ENCODE assay signal across 11 cellular contexts in genomic region chr9:114591206-114591853, GRCh38. TPM values are rescaled to one million over a fixed set of nuclear protein-coding genes. Genes with fewer than 3 reads are reported as not detected.
DNase-seq lines count a peak whose midpoint lies in the region; TF ChIP-seq lines count a peak whose summit lies in the region.
"Had no signal": no experiment of that assay in that cellular context is flagged by ENCODE, and none has a peak within 500 bp of the region (broad histone marks: within the 10 kb centered on the region; RNA-seq: fewer than 3 reads in every experiment).

No MANE protein-coding gene starts in this region.

- H3K4me1 Mint-ChIP-seq in progenitor cell of endocrine pancreas (ENCODE audit: low read depth) = peaks cover 30% of the 10 kb centered on the region

- H3K4ac ChIP-seq in mesendoderm (ENCODE audit: low read depth, low read length) = no peak overlapping the region

- no peak overlapping the region for H3K23ac ChIP-seq in mesendoderm (ENCODE audit: low read length)

- H3K9me3 ChIP-seq in GM23248 (ENCODE audit: low read depth) (no peaks in the 10 kb centered on the region), esophagus squamous epithelium (no peaks in the 10 kb centered on the region)
- H3K9me3 ChIP-seq: thyroid gland had no signal

- H3K4me1 ChIP-seq in GM23248 (ENCODE audit: insufficient read depth) (peaks cover 26% of the 10 kb centered on the region), esophagus squamous epithelium (peaks cover 40 to 58% (median 43%) of the 10 kb centered on the region in 3 donors), mesendoderm (ENCODE audit: control insufficient read depth, low read depth, low read length) (peaks cover 6% of the 10 kb centered on the region)

- H3K27me3 ChIP-seq in GM23248 (replicated peaks; ENCODE audit: insufficient read depth) (no peaks in the 10 kb centered on the region), esophagus squamous epithelium (no peaks in the 10 kb centered on the region), mesendoderm (ENCODE audit: insufficient read depth, low read length, poor library complexity) (no peaks in the 10 kb centered on the region)
- H3K27me3 ChIP-seq: thyroid gland had no signal

- H3K9me3 Mint-ChIP-seq in progenitor cell of endocrine pancreas (ENCODE audit: low read depth) = no peaks in the 10 kb centered on the region

- no peak overlapping the region for H3K18ac ChIP-seq in mesendoderm (ENCODE audit: low read length)

- H3K79me2 ChIP-seq in GM23248 (ENCODE audit: insufficient read depth) = peaks cover 88% of the 10 kb centered on the region
- H3K79me2 ChIP-seq in mesendoderm (ENCODE audit: control insufficient read depth, insufficient read depth, low read length) = peaks cover 57% of the 10 kb centered on the region

- H3K27me3 Mint-ChIP-seq in progenitor cell of endocrine pancreas = no peaks in the 10 kb centered on the region

- H3K4me2 ChIP-seq in GM23248 (ENCODE audit: unreplicated experiment) = peak overlapping the region; percentile 38
- H3K4me2 ChIP-seq in mesendoderm (ENCODE audit: low read length) = no peak overlapping the region

- no peak overlapping the region for H3K4me3 Mint-ChIP-seq in progenitor cell of endocrine pancreas (ENCODE audit: low read depth)

- H3K9me2 ChIP-seq in GM23248 (ENCODE audit: insufficient read depth) = no peaks in the 10 kb centered on the region

- H4K8ac ChIP-seq in mesendoderm (ENCODE audit: low read depth, low read length) = no peak overlapping the region

- POLR2A ChIA-PET in RWPE1 (lab: Yijun Ruan, JAX; ENCODE audit: low non-redundant PET) = no interaction called here

- H3K56ac ChIP-seq in mesendoderm (ENCODE audit: low read length) = no peak overlapping the region

- no peak overlapping the region for H2BK120ac ChIP-seq in mesendoderm (ENCODE audit: low read depth, low read length)

- DNase-seq in GM23248 = peak; percentile 51
- no peak for DNase-seq in RWPE1 (ENCODE audit: low spot score)
- no peak for DNase-seq in esophagus squamous epithelium (lab: John Stamatoyannopoulos, UW)
- DNase-seq in progenitor cell of endocrine pancreas (ENCODE audit: low spot score, unreplicated experiment) = no peak
- DNase-seq in DMS153 (lab: John Stamatoyannopoulos, UW) = no peak
- no peak for DNase-seq in mesendoderm
- DNase-seq in activated CD8-positive, alpha-beta memory T cell treated with anti-CD3 and anti-CD28 coated beads, Interleukin-2, amount 50 U/mL, for 48 hours = no peak
- DNase-seq in T1000 (lab: John Stamatoyannopoulos, UW) = no peak
- DNase-seq: amygdala, NCI-H69, thyroid gland had no signal

- H3K4me3 ChIP-seq in GM23248 = 0 out of 2 replicates have a peak overlapping the region, but pooled peaks have one; percentile 17
- peak overlapping the region in 1 of 4 donors; percentile 36 for H3K4me3 ChIP-seq in esophagus squamous epithelium
- H3K4me3 ChIP-seq in mesendoderm (ENCODE audit: low read length) = no peak overlapping the region
- H3K4me3 ChIP-seq: thyroid gland had no signal

- H2BK15ac ChIP-seq in mesendoderm (replicated peaks; ENCODE audit: low read depth) = no peak overlapping the region

- peaks cover 11% of the 10 kb centered on the region for H3F3A ChIP-seq in GM23248 (ENCODE audit: insufficient read depth)

- WGBS in GM23248 (ENCODE audit: low coverage in 1 of 2, low lambda C conversion rate in 2 of 2, missing lambda C conversion rate in 2 of 2), 2 experiments = 80 to 85% methylated on average over 6 of the region's 6 CpGs
- WGBS in esophagus squamous epithelium, 2 donors = 42 to 55% methylated on average over 6 of the region's 6 CpGs
- WGBS in mesendoderm (ENCODE audit: extremely low coverage, insufficient coverage, low lambda C conversion rate) = no CpG with 5 or more reads among the region's 6 CpGs

- H2AFZ ChIP-seq in GM23248 = no peak overlapping the region

- CTCF ChIA-PET in RWPE1 (lab: Yijun Ruan, JAX) = interaction anchor here (0.6 to 1.8 kb wide), 6 partner anchors 54 to 824 kb away, joined by 3 to 12 read pairs (median 4); no protein-coding TSS in a partner anchor

- H3K36me3 ChIP-seq in GM23248 (ENCODE audit: low read depth) (peaks cover 20% of the 10 kb centered on the region), esophagus squamous epithelium (peaks cover 12 to 39% (median 23%) of the 10 kb centered on the region in 3 donors), mesendoderm (ENCODE audit: control insufficient read depth, insufficient read depth, low read length) (peaks cover 8% of the 10 kb centered on the region)

- H2AK5ac ChIP-seq in mesendoderm (ENCODE audit: low read length) = no peak overlapping the region

- H3K27ac ChIP-seq in GM23248 (peak overlapping the region; percentile 17), RWPE1 (peak overlapping the region; percentile 55; the same call in 1 of the 2 replicates), esophagus squamous epithelium (peak overlapping the region; percentile 63 to 84 (median 80)), mesendoderm (ENCODE audit: low read depth, low read length) (no peak overlapping the region)
- H3K27ac ChIP-seq: thyroid gland had no signal

- H3K79me1 ChIP-seq in mesendoderm (ENCODE audit: low read length) = peaks cover 12% of the 10 kb centered on the region

- peak overlapping the region; percentile 75 for H3K27ac Mint-ChIP-seq in progenitor cell of endocrine pancreas

- H3K9ac ChIP-seq in GM23248 = 0 out of 2 replicates have a peak overlapping the region, but pooled peaks have one; percentile 2
- no peak overlapping the region for H3K9ac ChIP-seq in mesendoderm (ENCODE audit: low read length)

- H3K36me3 Mint-ChIP-seq in progenitor cell of endocrine pancreas (ENCODE audit: insufficient read depth) = peaks cover 13% of the 10 kb centered on the region

- TF ChIP-seq POLR2A in esophagus squamous epithelium (IDR thresholded peaks at IDR 0.05) = no peak

- intact Hi-C loops in esophagus squamous epithelium (cut with DNase I) = no loop called here

- TF ChIP-seq CTCF in RWPE1 (conservative IDR thresholded peaks at IDR 0.05; ENCODE audit: low read depth) (no peak), esophagus squamous epithelium (IDR thresholded peaks at IDR 0.05) (no peak), progenitor cell of endocrine pancreas (IDR thresholded peaks at IDR 0.05; ENCODE audit: unreplicated experiment) (no peak)

- peaks cover 17% of the 10 kb centered on the region for H4K20me1 ChIP-seq in GM23248 (ENCODE audit: insufficient read depth)

- no peak overlapping the region for H4K5ac ChIP-seq in mesendoderm (ENCODE audit: low read length)

- in situ Hi-C loops in GM23248 (cut with MboI) = no loop called here

- no peak overlapping the region for H2BK5ac ChIP-seq in mesendoderm (ENCODE audit: low read length)

RNA-seq across cellular contexts. Expression of gene ATP6V1G1, which starts 3.8 kb away (rescaled TPM):
- 127 and 131 TPM in 2 replicates for total RNA-seq in GM23248 (2014; rRNA removed; shearing (Covaris generic))
- polyA plus RNA-seq in GM23248 (2016; fragmentation: Nextera tagmentation; extraction: Ambion mirVana) = 222 and 230 TPM in 2 replicates
- 100 to 1,000 TPM; 151 to 210 (median 185) TPM for total RNA-seq in esophagus squamous epithelium
- total RNA-seq in progenitor cell of endocrine pancreas = 121 and 123 TPM in 2 replicates
- 274 TPM for polyA plus RNA-seq in mesendoderm (2013, experiment 1 of 2)
- polyA plus RNA-seq in mesendoderm (2013, experiment 2 of 2) = 301 TPM

RNA-seq across cellular contexts. Expression of gene TMEM268, which starts 19.8 kb away (rescaled TPM):
- total RNA-seq in GM23248 (2014; rRNA removed; shearing (Covaris generic)) = 4.9 and 10.7 TPM in 2 replicates
- 5.1 and 6.9 TPM in 2 replicates for polyA plus RNA-seq in GM23248 (2016; fragmentation: Nextera tagmentation; extraction: Ambion mirVana)
- 1 to 10 TPM; 3.2 to 6.5 (median 6.2) TPM for total RNA-seq in esophagus squamous epithelium
- total RNA-seq in progenitor cell of endocrine pancreas = 6.5 and 7.1 TPM in 2 replicates
- 8.0 TPM for polyA plus RNA-seq in mesendoderm (2013, experiment 1 of 2)
- polyA plus RNA-seq in mesendoderm (2013, experiment 2 of 2) = 8.4 TPM
